8 cellular contexts compared by ENCODE assay signal in the genomic region with DNA sequence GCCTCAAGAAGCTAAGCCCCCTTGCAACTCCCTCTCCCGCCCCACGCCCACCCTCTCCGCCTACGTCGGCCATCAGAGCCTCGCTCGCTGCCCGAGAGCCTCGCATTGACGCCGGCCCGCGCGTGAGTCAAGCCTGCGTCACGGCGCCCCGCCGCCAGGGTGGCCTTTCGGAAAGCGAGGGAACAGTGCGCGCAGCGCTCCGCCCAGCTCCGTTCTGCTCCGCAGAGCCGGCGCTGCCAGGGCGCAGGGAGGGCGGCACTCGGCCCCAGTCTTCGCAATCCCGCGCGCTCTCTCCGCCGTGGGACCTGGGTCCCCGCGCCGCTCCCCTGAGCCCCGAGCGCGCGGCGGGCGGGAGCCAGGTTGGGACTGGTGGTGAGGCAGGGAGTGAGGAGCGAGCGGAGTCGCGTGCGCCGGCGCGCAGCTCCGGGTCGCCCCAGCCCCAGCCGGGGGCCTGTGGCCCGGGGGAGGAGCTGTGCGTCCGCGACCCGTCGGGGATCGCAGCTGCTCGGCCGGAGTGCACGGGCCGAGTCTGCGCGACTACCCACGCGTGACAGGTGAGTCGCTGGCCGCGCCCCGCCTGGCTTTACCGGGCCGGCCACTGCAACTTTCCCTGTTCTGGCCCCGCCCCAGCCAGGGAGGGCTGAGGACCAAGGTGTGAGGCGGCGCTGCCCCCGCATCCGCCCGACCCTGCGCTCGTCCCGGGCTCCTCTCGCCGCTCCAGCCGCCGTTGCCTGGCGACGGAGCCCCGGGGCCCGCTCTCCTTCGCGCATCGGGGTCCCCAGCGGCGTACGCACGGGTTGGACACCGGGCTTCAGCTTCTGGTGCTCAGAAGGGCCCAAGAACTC. TPM values are rescaled to one million over a fixed set of nuclear protein-coding genes. Genes with fewer than 3 reads are reported as not detected.
DNase-seq lines count a peak whose midpoint lies in the region; ATAC-seq lines count a peak whose summit lies in the region.

A gene (plus strand): TSS at position 165 of the 845 bp plus-strand sequence. CDS start 16,436 bp downstream, outside the sequence.

- H3K36me3 Mint-ChIP-seq in activated T-cell treated with anti-CD3 and anti-CD28 coated beads, Interleukin-2, amount 50 U/mL, for 72 hours (ENCODE audit: insufficient read depth in 2 of 2) = no peaks in the 10 kb centered on the region

- no peak within 1 kb of the TSS for H3K27ac Mint-ChIP-seq in activated T-cell treated with anti-CD3 and anti-CD28 coated beads, Interleukin-2, amount 50 U/mL, for 72 hours

- peak within 1 kb of the TSS; percentile 13 to 65 for H3K4me3 Mint-ChIP-seq in activated T-cell treated with anti-CD3 and anti-CD28 coated beads, Interleukin-2, amount 50 U/mL, for 72 hours

- H3K27me3 Mint-ChIP-seq in activated T-cell treated with anti-CD3 and anti-CD28 coated beads, Interleukin-2, amount 50 U/mL, for 72 hours (ENCODE audit: low read depth) = peaks cover 37% of the 10 kb centered on the region

- peak; percentile 90 to 92 for ATAC-seq in activated T-cell treated with anti-CD3 and anti-CD28 coated beads, Interleukin-2, amount 50 U/mL, for 72 hours (replicated peaks in 1 of 2)
- ATAC-seq in HG03460 (IDR thresholded peaks at IDR 0.05; ENCODE audit: unreplicated experiment) (no peak), HG02623 (IDR thresholded peaks at IDR 0.05; ENCODE audit: unreplicated experiment) (no peak)

- peaks cover 5% of the 10 kb centered on the region for H3K4me1 Mint-ChIP-seq in activated T-cell treated with anti-CD3 and anti-CD28 coated beads, Interleukin-2, amount 50 U/mL, for 72 hours (ENCODE audit: low read depth)

- DNase-seq in AG20443 (ENCODE audit: low spot score) (peak; percentile 91), HK-2 (ENCODE audit: unreplicated experiment) (peak; percentile 54), glomerular visceral epithelial cell (ENCODE audit: extremely low spot score) (peak; percentile 41), SKM-1 treated with dmso at 0.1 percent for 144 hours (lab: John Stamatoyannopoulos, UW; ENCODE audit: unreplicated experiment) (no peak)
- DNase-seq in activated T-cell treated with anti-CD3 and anti-CD28 coated beads, Interleukin-2, amount 50 U/mL, for 72 hours = peak; percentile 66 to 68
- DNase-seq in stimulated activated CD4-positive, alpha-beta T cell treated with anti-CD3 and anti-CD28 coated beads, Interleukin-15, amount 100 ng/mL, for 48 hours (ENCODE audit: low read depth in 2 of 2) = peak; percentile 37 to 57

- H3K9me3 Mint-ChIP-seq in activated T-cell treated with anti-CD3 and anti-CD28 coated beads, Interleukin-2, amount 50 U/mL, for 72 hours = no peaks in the 10 kb centered on the region

RNA-seq across cellular contexts. Expression of the gene that starts here (rescaled TPM):
- total RNA-seq in activated T-cell treated with anti-CD3 and anti-CD28 coated beads, Interleukin-2, amount 50 U/mL, for 72 hours = under 1 TPM; 0.31 to 0.53 TPM

Comparison
In these comparisons a context has a peak if more than half of its experiments do, and no peak if none do; other contexts are left out.
1. Peak in DNase-seq and ATAC-seq in activated T-cell treated with anti-CD3 and anti-CD28 coated beads, Interleukin-2, amount 50 U/mL, for 72 hours; RNA of the gene not detected or under 1 TPM.